ENCODE assay signal across 25 cellular contexts in the genomic region with DNA sequence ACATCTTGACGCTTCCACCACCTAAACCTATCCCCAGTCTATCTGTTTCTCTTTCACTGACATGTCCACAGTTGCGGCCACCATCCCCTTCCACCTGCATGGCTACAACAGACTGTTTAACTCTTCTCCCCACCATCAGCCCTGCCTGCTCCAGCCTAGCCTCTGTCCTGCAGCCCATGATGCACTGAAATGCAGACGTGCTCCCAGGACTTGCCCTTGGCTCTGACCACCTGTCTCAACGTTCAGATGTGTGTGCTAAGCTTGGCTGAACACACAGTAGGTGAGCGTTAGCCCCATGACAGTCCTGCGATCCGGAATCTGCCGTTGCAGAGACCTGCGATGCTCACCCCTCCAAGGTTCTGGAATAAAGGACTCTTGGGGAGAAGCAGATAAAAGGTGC. TPM values are rescaled to one million over a fixed set of nuclear protein-coding genes. Genes with fewer than 3 reads are reported as not detected.
DNase-seq lines count a peak whose midpoint lies in the region; ATAC-seq, FAIRE-seq and TF ChIP-seq lines count a peak whose summit lies in the region.
"Had no signal": no experiment of that assay in that cellular context is flagged by ENCODE, and none has a peak within 500 bp of the region (broad histone marks: within the 10 kb centered on the region; RNA-seq: fewer than 3 reads in every experiment).

No MANE protein-coding gene starts in this region.

- 92% methylated on average over 9 of the region's 9 CpGs for WGBS in mesenchymal stem cell

- CTCF ChIA-PET in WTC11 (lab: Charles Lee), result interaction anchor here (0.6 to 0.7 kb wide), 2 partner anchors 317 to 863 kb away, joined by 3 to 4 read pairs; no protein-coding TSS in a partner anchor

- no peak overlapping the region for H3K23ac ChIP-seq in mesenchymal stem cell (ENCODE audit: low read length in 2 of 2)

- H2BK5ac ChIP-seq in mesenchymal stem cell (ENCODE audit: low read depth, low read length, poor library complexity, severe bottlenecking), result no peak overlapping the region

- FAIRE-seq in astrocyte (lab: Jason Lieb, UNC), result no peak
- FAIRE-seq: A204.1, H54, HepG2 had no signal

- no peak overlapping the region for H3K18ac ChIP-seq in mesenchymal stem cell (ENCODE audit: low read depth in 1 of 2, low read length in 2 of 2)

- H3K36me3 ChIP-seq in astrocyte (ENCODE audit: insufficient read depth, low read length) (no peaks in the 10 kb centered on the region), mesenchymal stem cell (ENCODE audit: control insufficient read depth in 1 of 2, insufficient read depth in 2 of 2, low read depth in 1 of 2, low read length in 2 of 2) (peaks cover 7 to 8% of the 10 kb centered on the region in 2 experiments)
- H3K36me3 ChIP-seq: BLaER1, SJSA1 had no signal

- ATAC-seq in stimulated activated effector memory CD8-positive, alpha-beta T cell treated with anti-CD3 and anti-CD28 coated beads, Interleukin-12 subunit alpha, Interleukin-12 subunit beta, amount 100 ng/mL, for 72 hours, result no peak
- no peak for ATAC-seq in WTC11
- ATAC-seq: HepG2, PC-3 had no signal

- H3K4me2 ChIP-seq in astrocyte (ENCODE audit: low read length) (no peak overlapping the region), mesenchymal stem cell (ENCODE audit: low read length, poor library complexity, severe bottlenecking) (no peak overlapping the region)
- H3K4me2 ChIP-seq: BLaER1 had no signal

- H3K4me3 ChIP-seq in astrocyte (ENCODE audit: insufficient read depth, low read depth, low read length) (no peak overlapping the region), mesenchymal stem cell (ENCODE audit: insufficient read depth in 1 of 2, low read depth in 1 of 2, low read length in 2 of 2) (no peak overlapping the region)
- H3K4me3 ChIP-seq: BLaER1, SJSA1 had no signal

- no peaks in the 10 kb centered on the region for H4K20me1 ChIP-seq in astrocyte (ENCODE audit: insufficient read depth, low read length)
- H4K20me1 ChIP-seq: BLaER1 had no signal

- peak; percentile 11 for DNase-seq in D341Med (ENCODE audit: low spot score)
- no peak for DNase-seq in astrocyte (ENCODE audit: low read depth)
- DNase-seq in mesenchymal stem cell, result no peak
- no peak for DNase-seq in stimulated activated effector memory CD8-positive, alpha-beta T cell treated with anti-CD3 and anti-CD28 coated beads, Interleukin-12 subunit alpha, Interleukin-12 subunit beta, amount 100 ng/mL, for 72 hours (ENCODE audit: low spot score in 2 of 2)
- no peak for DNase-seq in WTC11 (ENCODE audit: low spot score)
- no peak for DNase-seq in stimulated activated naive CD4-positive, alpha-beta T cell (lab: John Stamatoyannopoulos, UW)
- DNase-seq in NCI-H2227 (lab: John Stamatoyannopoulos, UW; ENCODE audit: unreplicated experiment), result no peak
- DNase-seq: CD4-positive, alpha-beta T cell; DMS53; Karpas-422; NCI-H1092 treated with DMSO at 0.1 percent for 48 hours; NCI-H1436 treated with DMSO at 0.1 percent for 48 hours; NCI-H187 treated with DMSO at 0.1 percent for 48 hours; NCI-H2107; NCI-H446; NCI-H524 treated with DMSO at 0.1 percent for 48 hours; NCI-H774; PC-3 had no signal

- H3K27me3 ChIP-seq in astrocyte (ENCODE audit: insufficient read depth, low read length) (peaks cover 4% of the 10 kb centered on the region), mesenchymal stem cell (ENCODE audit: control insufficient read depth in 1 of 2, insufficient read depth in 1 of 2, low read length in 2 of 2) (peaks cover 0 to 13% of the 10 kb centered on the region in 2 experiments)
- H3K27me3 ChIP-seq: BLaER1, SJSA1 had no signal

- H2BK15ac ChIP-seq in mesenchymal stem cell (ENCODE audit: low read depth, poor library complexity, severe bottlenecking), result no peak overlapping the region

- no peaks in the 10 kb centered on the region for H3K79me1 ChIP-seq in mesenchymal stem cell (replicated peaks; ENCODE audit: low read length, poor library complexity, severe bottlenecking)

- H3K36me3 Mint-ChIP-seq in astrocyte (ENCODE audit: low read depth, unreplicated experiment), result peaks cover 1% of the 10 kb centered on the region
- H3K36me3 Mint-ChIP-seq in stimulated activated effector memory CD8-positive, alpha-beta T cell treated with anti-CD3 and anti-CD28 coated beads, Interleukin-12 subunit alpha, Interleukin-12 subunit beta, amount 100 ng/mL, for 72 hours, result peaks cover 13% of the 10 kb centered on the region
- no peaks in the 10 kb centered on the region for H3K36me3 Mint-ChIP-seq in WTC11

- H2BK12ac ChIP-seq in mesenchymal stem cell (ENCODE audit: low read length in 2 of 2), result no peak overlapping the region

- POLR2A ChIA-PET in WTC11 (lab: Charles Lee), result interaction anchor here (0.6 kb wide), 1 partner anchor 409 kb away, joined by 7 read pairs; no protein-coding TSS in a partner anchor

- H4K91ac ChIP-seq in mesenchymal stem cell (ENCODE audit: low read length), result no peak overlapping the region

- H3K79me2 ChIP-seq in astrocyte (ENCODE audit: insufficient read depth, low read length), result no peaks in the 10 kb centered on the region

- H3K27ac Mint-ChIP-seq in astrocyte (ENCODE audit: unreplicated experiment) (peak overlapping the region; percentile 19), WTC11 (no peak overlapping the region)
- peak overlapping the region; percentile 3 for H3K27ac Mint-ChIP-seq in stimulated activated effector memory CD8-positive, alpha-beta T cell treated with anti-CD3 and anti-CD28 coated beads, Interleukin-12 subunit alpha, Interleukin-12 subunit beta, amount 100 ng/mL, for 72 hours
- H3K27ac Mint-ChIP-seq: CD4-positive, alpha-beta T cell had no signal

- H3K4me1 ChIP-seq in astrocyte (ENCODE audit: insufficient read depth, low read length) (peaks cover 6% of the 10 kb centered on the region), mesenchymal stem cell (ENCODE audit: control insufficient read depth, insufficient read depth, low read depth, low read length) (peaks cover 9% of the 10 kb centered on the region)
- H3K4me1 ChIP-seq: BLaER1, SJSA1 had no signal

- H2AFZ ChIP-seq in astrocyte (ENCODE audit: low read depth, low read length) (no peak overlapping the region), mesenchymal stem cell (ENCODE audit: low read depth, low read length) (no peak overlapping the region)

- H3K4me1 Mint-ChIP-seq in astrocyte (ENCODE audit: low read depth, unreplicated experiment), result peaks cover 17% of the 10 kb centered on the region
- H3K4me1 Mint-ChIP-seq in stimulated activated effector memory CD8-positive, alpha-beta T cell treated with anti-CD3 and anti-CD28 coated beads, Interleukin-12 subunit alpha, Interleukin-12 subunit beta, amount 100 ng/mL, for 72 hours, result peaks cover 32% of the 10 kb centered on the region
- H3K4me1 Mint-ChIP-seq in WTC11, result peaks cover 21% of the 10 kb centered on the region

- no peak overlapping the region for H2AK5ac ChIP-seq in mesenchymal stem cell (ENCODE audit: low read length, severe bottlenecking)

- peaks cover 2% of the 10 kb centered on the region for H3K9me3 Mint-ChIP-seq in astrocyte (ENCODE audit: unreplicated experiment)
- no peaks in the 10 kb centered on the region for H3K9me3 Mint-ChIP-seq in stimulated activated effector memory CD8-positive, alpha-beta T cell treated with anti-CD3 and anti-CD28 coated beads, Interleukin-12 subunit alpha, Interleukin-12 subunit beta, amount 100 ng/mL, for 72 hours
- H3K9me3 Mint-ChIP-seq in WTC11, result no peaks in the 10 kb centered on the region
- H3K9me3 Mint-ChIP-seq: CD4-positive, alpha-beta T cell had no signal

- H4K8ac ChIP-seq in mesenchymal stem cell (ENCODE audit: low read length), result peak overlapping the region; percentile 15

- H3K9ac ChIP-seq in astrocyte (ENCODE audit: low read length), result no peak overlapping the region
- no peak overlapping the region for H3K9ac ChIP-seq in mesenchymal stem cell (ENCODE audit: low read length)
- H3K9ac ChIP-seq: BLaER1 had no signal

- no peak overlapping the region for H3K4ac ChIP-seq in mesenchymal stem cell (ENCODE audit: low read depth in 1 of 2, low read length in 2 of 2)

- H3K4me3 Mint-ChIP-seq in astrocyte (ENCODE audit: unreplicated experiment), result no peak overlapping the region
- H3K4me3 Mint-ChIP-seq in stimulated activated effector memory CD8-positive, alpha-beta T cell treated with anti-CD3 and anti-CD28 coated beads, Interleukin-12 subunit alpha, Interleukin-12 subunit beta, amount 100 ng/mL, for 72 hours, result no peak overlapping the region
- no peak overlapping the region for H3K4me3 Mint-ChIP-seq in WTC11
- H3K4me3 Mint-ChIP-seq: CD4-positive, alpha-beta T cell had no signal

- no peak overlapping the region for H3K27ac ChIP-seq in astrocyte (ENCODE audit: low read depth, low read length)
- H3K27ac ChIP-seq in mesenchymal stem cell (ENCODE audit: low read length, poor library complexity, severe bottlenecking), result no peak overlapping the region
- H3K27ac ChIP-seq: BLaER1, SJSA1 had no signal

- H2BK120ac ChIP-seq in mesenchymal stem cell (ENCODE audit: low read depth, low read length), result no peak overlapping the region

- H3K14ac ChIP-seq in mesenchymal stem cell (ENCODE audit: low read length in 2 of 2), result no peak overlapping the region

- H3K27me3 Mint-ChIP-seq in astrocyte (ENCODE audit: low read depth, unreplicated experiment) (peaks cover 20% of the 10 kb centered on the region), WTC11 (ENCODE audit: low read depth) (no peaks in the 10 kb centered on the region; the same call in 1 of the 2 replicates)
- H3K27me3 Mint-ChIP-seq: CD4-positive, alpha-beta T cell had no signal

- H3K9me3 ChIP-seq in astrocyte (ENCODE audit: insufficient read depth, low read depth, low read length) (no peaks in the 10 kb centered on the region), mesenchymal stem cell (ENCODE audit: control insufficient read depth, low read length) (no peaks in the 10 kb centered on the region)
- H3K9me3 ChIP-seq: BLaER1, SJSA1 had no signal

- TF ChIP-seq CTCF in astrocyte (IDR thresholded peaks at IDR 0.05; ENCODE audit: insufficient read depth, low read depth, low read length) (no peak), WTC11 (IDR thresholded peaks at IDR 0.05) (no peak)

TF ChIP-seq in WTC11, 78 proteins besides CTCF, POLR2A, EP300 and RAD21 (continues in another document):
- no peak for TF ChIP-seq ZNF232 (CRISPR knock-in tag; IDR thresholded peaks at IDR 0.05)
- TF ChIP-seq SMAD3 (CRISPR knock-in tag; IDR thresholded peaks at IDR 0.05; ENCODE audit: borderline replicate concordance), result no peak
- TF ChIP-seq GTF2I (CRISPR knock-in tag; conservative IDR thresholded peaks at IDR 0.05), result no peak
- TF ChIP-seq SMAD4 (CRISPR knock-in tag; IDR thresholded peaks at IDR 0.05), result no peak
- TF ChIP-seq TCF7 (CRISPR knock-in tag; IDR thresholded peaks at IDR 0.05; ENCODE audit: low read depth), result no peak
- TF ChIP-seq SOX15 (CRISPR knock-in tag; IDR thresholded peaks at IDR 0.05), result no peak
- TF ChIP-seq SP1 (CRISPR knock-in tag; conservative IDR thresholded peaks at IDR 0.05), result no peak

RNA-seq across cellular contexts. Expression of gene CBX7, which starts 22.7 kb away (rescaled TPM):
- total RNA-seq in astrocyte (1.2 and 1.4 TPM in 2 replicates), WTC11 (2021) (10.6 to 11.1 TPM (median 10.6 TPM) in 3 replicates)
- 2.0 TPM for polyA plus RNA-seq in mesenchymal stem cell (2013, experiment 1 of 2)
- 1.6 TPM for polyA plus RNA-seq in mesenchymal stem cell (2013, experiment 2 of 2)

RNA-seq across cellular contexts. Expression of gene APOBEC3H, which starts 32.7 kb away (rescaled TPM):
- total RNA-seq in astrocyte (0.30 and 0.48 TPM in 2 replicates), WTC11 (2021) (0.42 to 0.80 TPM (median 0.66 TPM) in 3 replicates)
- polyA plus RNA-seq in mesenchymal stem cell (2013, experiment 1 of 2), result 0.76 TPM
- 0.51 TPM for polyA plus RNA-seq in mesenchymal stem cell (2013, experiment 2 of 2)
- total RNA-seq: Daoy, M059J, SJSA1 had no signal

RNA-seq across cellular contexts. Expression of gene APOBEC3G, which starts 52.7 kb away (rescaled TPM):
- total RNA-seq in astrocyte, result 2.4 and 2.7 TPM in 2 replicates
- 10.2 TPM for polyA plus RNA-seq in mesenchymal stem cell (2013, experiment 1 of 2)
- polyA plus RNA-seq in mesenchymal stem cell (2013, experiment 2 of 2), result 10.7 TPM
- 1.8 to 2.2 TPM (median 2.1 TPM) in 3 replicates for total RNA-seq in WTC11 (2021)
